19 cellular contexts compared by ENCODE assay signal in genomic region chr1:179059185-179059483, GRCh38. TPM values are rescaled to one million over a fixed set of nuclear protein-coding genes. Genes with fewer than 3 reads are reported as not detected.
DNase-seq lines count a peak whose midpoint lies in the region; ATAC-seq and TF ChIP-seq lines count a peak whose summit lies in the region.
"Had no signal": no experiment of that assay in that cellular context is flagged by ENCODE, and none has a peak within 500 bp of the region (broad histone marks: within the 10 kb centered on the region; RNA-seq: fewer than 3 reads in every experiment).

No MANE protein-coding gene starts in this region.

- CTCF ChIA-PET in Panc1 (lab: Charles Lee), result no interaction called here

- no peaks in the 10 kb centered on the region for H4K20me1 ChIP-seq in fibroblast of lung (ENCODE audit: control insufficient read depth, extremely low read depth, insufficient read depth, low read length)

- ATAC-seq in Panc1 (no peak), psoas muscle (no peak), GM21528 (IDR thresholded peaks at IDR 0.05; ENCODE audit: low FRiP score, unreplicated experiment) (no peak)
- ATAC-seq: effector memory CD8-positive, alpha-beta T cell; stimulated activated memory B cell treated with anti-CD40 and anti-IgM and Interleukin-4, amounts not matched to agents 10 μg/mL and 1 μg/mL and 100 μg/mL, for 72 hours had no signal

- H3K27me3 ChIP-seq in Panc1 (ENCODE audit: control insufficient read depth, insufficient read depth, low read length) (no peaks in the 10 kb centered on the region), fibroblast of lung (ENCODE audit: control insufficient read depth, insufficient read depth, low read length) (no peaks in the 10 kb centered on the region), psoas muscle (ENCODE audit: insufficient read depth in 3 of 3, low read length in 2 of 3) (no peaks in the 10 kb centered on the region)

- 90 to 92% (median 90%) methylated on average over 2 of the region's 2 CpGs for WGBS in psoas muscle, 3 donors

- H3K4me2 ChIP-seq in fibroblast of lung (ENCODE audit: extremely low read depth, insufficient read depth, low read length), result no peak overlapping the region

- H3K36me3 ChIP-seq in Panc1 (ENCODE audit: control insufficient read depth, insufficient read depth, low read length), result no peaks in the 10 kb centered on the region
- H3K36me3 ChIP-seq in fibroblast of lung (ENCODE audit: control insufficient read depth, insufficient read depth, low read length), result peaks cover 3% of the 10 kb centered on the region
- peaks cover 4 to 31% of the 10 kb centered on the region in 2 donors for H3K36me3 ChIP-seq in psoas muscle (ENCODE audit: insufficient read depth in 1 of 2, low read depth in 1 of 2)

- TSS peak; percentile 30 for BruUV-seq in Panc1 (replicated peaks; lab: Mats Ljungman, UMichigan)

- no peak overlapping the region for H2AFZ ChIP-seq in fibroblast of lung (ENCODE audit: low read length)

- peak; percentile 6 for DNase-seq in NOMO-1 treated with DMSO at 0.1 percent for 48 hours (lab: John Stamatoyannopoulos, UW; ENCODE audit: unreplicated experiment)
- DNase-seq in NOMO-1 treated with dmso at 0.1 percent for 144 hours (lab: John Stamatoyannopoulos, UW; ENCODE audit: unreplicated experiment), result no peak
- DNase-seq in Panc1 (ENCODE audit: low read depth, low spot score), result no peak
- no peak for DNase-seq in fibroblast of lung (ENCODE audit: low read depth in 2 of 2)
- DNase-seq in psoas muscle, result no peak
- DNase-seq in NCI-H2081 treated with DMSO at 0.1 percent for 48 hours (lab: John Stamatoyannopoulos, UW), result no peak
- DNase-seq in OCI-M2 (lab: John Stamatoyannopoulos, UW; ENCODE audit: unreplicated experiment), result no peak
- DNase-seq: activated CD4-positive, alpha-beta T cell treated with anti-CD3 and anti-CD28 coated beads, Interleukin-2, amount 50 U/mL, for 1 hour; activated T-cell treated with anti-CD3 and anti-CD28 coated beads for 4 hours; C1 segment of cervical spinal cord; effector memory CD8-positive, alpha-beta T cell; hippocampal formation; islet precursor cell; NCI-H1048; NCI-H2081; NCI-H510A treated with DMSO at 0.1 percent for 48 hours had no signal

- no peak overlapping the region for H3K4me3 ChIP-seq in Panc1 (ENCODE audit: low read depth in 2 of 2, low read length in 2 of 2)
- H3K4me3 ChIP-seq in fibroblast of lung (replicated peaks in 1 of 4; ENCODE audit: control extremely low read depth in 1 of 4, insufficient read depth in 1 of 4, low read depth in 3 of 4, low read length in 4 of 4), result no peak overlapping the region
- no peak overlapping the region for H3K4me3 ChIP-seq in psoas muscle

- intact Hi-C loops in Panc1 (cut with micrococcal nuclease; ENCODE audit: unreplicated experiment), result no loop called here
- intact Hi-C loops in psoas muscle (cut with DNase I), result no loop called here

- H3K4me1 ChIP-seq in Panc1 (ENCODE audit: control insufficient read depth, insufficient read depth, low read length) (no peaks in the 10 kb centered on the region), fibroblast of lung (ENCODE audit: control insufficient read depth, extremely low read depth, insufficient read depth, low read length) (peaks cover 6% of the 10 kb centered on the region), psoas muscle (peaks cover 9% of the 10 kb centered on the region)

- H3K9me3 ChIP-seq in Panc1 (ENCODE audit: control insufficient read depth, insufficient read depth, low read depth, low read length) (no peaks in the 10 kb centered on the region), fibroblast of lung (ENCODE audit: control insufficient read depth, insufficient read depth, low read depth, low read length) (no peaks in the 10 kb centered on the region), psoas muscle (no peaks in the 10 kb centered on the region)

- H3K9ac ChIP-seq in fibroblast of lung (ENCODE audit: insufficient read depth, low read length), result no peak overlapping the region

- TF ChIP-seq CTCF in Panc1 (IDR thresholded peaks at IDR 0.05) (no peak), fibroblast of lung (conservative IDR thresholded peaks at IDR 0.05 in 1 of 2, IDR thresholded peaks at IDR 0.05 in 1 of 2; ENCODE audit: low read depth in 1 of 2, low read length in 2 of 2) (no peak), psoas muscle (IDR thresholded peaks at IDR 0.05) (no peak)

- POLR2A ChIA-PET in Panc1 (lab: Charles Lee), result no interaction called here

- no peaks in the 10 kb centered on the region for H3K79me2 ChIP-seq in fibroblast of lung (ENCODE audit: control insufficient read depth, insufficient read depth, low read length)

- H3K27ac ChIP-seq in Panc1 (ENCODE audit: low read length), result no peak overlapping the region
- peak overlapping the region; percentile 14 for H3K27ac ChIP-seq in fibroblast of lung (ENCODE audit: insufficient read depth, low read length)
- H3K27ac ChIP-seq in psoas muscle, result peak overlapping the region; percentile 38
- H3K27ac ChIP-seq: 22Rv1 had no signal

- in situ Hi-C loops in Panc1 (cut with HindIII; ENCODE audit: low pct_unique_long_range_greater_than_20kb, low sequenced_read_pairs), result no loop called here

RNA-seq across cellular contexts. Expression of gene TOR3A, which starts 22.7 kb away (rescaled TPM):
- total RNA-seq in Panc1 (2021; ENCODE audit: unreplicated experiment) (51.5 TPM), fibroblast of lung (32.9 and 62.1 TPM in 2 replicates), psoas muscle (10 to 100 TPM; 16.5 to 36.0 (median 24.9) TPM)
- polyA plus RNA-seq in Panc1 (2012; ENCODE audit: insufficient read length), result 62.3 TPM
- polyA plus RNA-seq in fibroblast of lung (24.0 and 24.1 TPM in 2 replicates), psoas muscle (10 to 100 TPM; 13.5 to 23.4 (median 16.2) TPM)
- polyA plus RNA-seq in fibroblast of lung (2012), result 22.6 and 25.8 TPM in 2 replicates
- 74.7 and 109 TPM in 2 replicates for polyA minus RNA-seq in fibroblast of lung (ENCODE audit: low replicate concordance)

RNA-seq across cellular contexts. Expression of gene FAM20B, which starts 33.4 kb away (rescaled TPM):
- 49.9 TPM for total RNA-seq in Panc1 (2021; ENCODE audit: unreplicated experiment)
- polyA plus RNA-seq in Panc1 (2012; ENCODE audit: insufficient read length), result 11.1 TPM
- total RNA-seq in fibroblast of lung, result 32.9 and 45.2 TPM in 2 replicates
- polyA plus RNA-seq in fibroblast of lung, result 32.0 and 42.1 TPM in 2 replicates
- polyA plus RNA-seq in fibroblast of lung (2012), result 20.9 and 28.5 TPM in 2 replicates
- 41.8 and 44.1 TPM in 2 replicates for polyA minus RNA-seq in fibroblast of lung (ENCODE audit: low replicate concordance)
- 10 to 100 TPM; 33.4 to 55.2 (median 43.3) TPM for total RNA-seq in psoas muscle
- polyA plus RNA-seq in psoas muscle, result 10 to 100 TPM; 22.5 to 52.6 (median 48.8) TPM
